In the genomic region with DNA sequence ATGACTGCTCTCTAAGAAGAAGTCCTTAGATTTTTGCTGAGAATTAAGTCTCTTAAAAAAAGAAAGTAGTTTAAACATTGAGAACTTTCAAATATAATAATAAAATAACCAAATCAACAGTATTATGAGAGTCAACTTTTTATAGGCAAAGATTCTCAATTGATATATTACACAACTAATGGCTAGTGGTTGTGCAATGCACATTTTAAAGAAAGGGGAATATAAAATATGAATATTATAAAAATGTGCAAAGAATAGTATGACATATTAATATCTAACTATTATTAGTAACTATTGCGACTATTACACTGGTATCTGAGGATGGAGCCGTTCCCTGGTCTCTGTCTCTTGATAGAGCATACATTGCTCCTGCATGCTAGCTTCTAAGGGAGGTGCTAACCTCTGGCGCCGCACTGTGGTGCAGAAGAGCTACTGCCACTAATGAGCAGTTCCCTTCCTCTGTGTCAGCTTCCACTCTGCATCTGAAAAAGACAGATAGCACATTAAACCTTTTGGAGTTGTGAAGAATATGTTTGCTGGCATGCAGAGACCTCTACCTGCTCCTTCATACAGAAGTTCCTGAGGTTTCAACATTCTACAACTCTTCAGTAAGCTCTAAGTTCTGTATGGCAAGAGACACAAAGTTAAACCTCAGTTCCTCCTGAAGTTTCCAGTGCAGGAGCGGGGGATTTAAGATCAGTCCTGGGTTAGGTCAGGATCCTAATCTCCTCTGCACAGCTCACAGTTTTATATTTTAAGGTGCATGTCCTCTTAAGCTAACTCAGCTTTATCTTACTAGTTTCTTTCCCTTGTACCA, we compare ENCODE assay signal across 8 cellular contexts. TPM values are rescaled to one million over a fixed set of nuclear protein-coding genes. Genes with fewer than 3 reads are reported as not detected.
A peak's percentile ranks its signal among the peaks of the same experiment; 100 is the strongest.
DNase-seq lines count a peak whose midpoint lies in the region; ATAC-seq, FAIRE-seq and TF ChIP-seq lines count a peak whose summit lies in the region.

No MANE protein-coding gene starts in this region.

- H3K4me1 ChIP-seq in keratinocyte (ENCODE audit: control insufficient read depth, extremely low read depth, insufficient read depth, low read length) = peaks cover 6% of the 10 kb centered on the region

- H2AFZ ChIP-seq in keratinocyte (ENCODE audit: control insufficient read depth, low read length) = no peak overlapping the region

- peak; percentile 73 for FAIRE-seq in keratinocyte (lab: Jason Lieb, UNC)

- TF ChIP-seq CTCF in keratinocyte (optimal IDR thresholded peaks at IDR 0.05 in 1 of 3, IDR thresholded peaks at IDR 0.05 in 1 of 3, conservative IDR thresholded peaks at IDR 0.05 in 1 of 3; ENCODE audit: extremely low read depth in 1 of 3, insufficient read depth in 2 of 3, low read length in 3 of 3) = peak; percentile 94 to 98 (median 95)

- no peaks in the 10 kb centered on the region for H3K9me1 ChIP-seq in keratinocyte (ENCODE audit: control insufficient read depth, extremely low read depth, insufficient read depth, low read length)

- H4K20me1 ChIP-seq in keratinocyte (ENCODE audit: control insufficient read depth, extremely low read depth, insufficient read depth, low read length) = no peaks in the 10 kb centered on the region

- H3K9me3 ChIP-seq in keratinocyte (ENCODE audit: control insufficient read depth, low read depth, low read length) = no peaks in the 10 kb centered on the region

- DNase-seq in NCI-H2029 (lab: John Stamatoyannopoulos, UW) (peak; percentile 49), NCI-H2029 treated with DMSO at 0.1 percent for 48 hours (lab: John Stamatoyannopoulos, UW) (no peak), Kasumi-1 (lab: John Stamatoyannopoulos, UW) (peak; percentile 83 to 85), SIG-M5 treated with dmso at 0.1 percent for 504 hours (lab: John Stamatoyannopoulos, UW; ENCODE audit: unreplicated experiment) (peak; percentile 69), brain pericyte (ENCODE audit: low read depth, low spot score) (peak; percentile 11), keratinocyte (ENCODE audit: low read depth, low spot score) (no peak)
- peak; percentile 40 to 42 for DNase-seq in stimulated activated CD4-positive, alpha-beta T cell treated with anti-CD3 and anti-CD28 coated beads, Interleukin-2, amount 100 ng/mL, for 48 hours

- dilution Hi-C loops in keratinocyte (cut with MboI; ENCODE audit: extremely low pct_ligation_motif_present, low sequenced_read_pairs) = no loop called here

- no peaks in the 10 kb centered on the region for H3K79me2 ChIP-seq in keratinocyte (ENCODE audit: control insufficient read depth, insufficient read depth, low read length)

- H3K4me3 ChIP-seq in keratinocyte (ENCODE audit: control insufficient read depth in 2 of 3, extremely low read depth in 1 of 3, insufficient read depth in 2 of 3, low read depth in 1 of 3, low read length in 3 of 3) = no peak overlapping the region

- ATAC-seq in GM21825 (IDR thresholded peaks at IDR 0.05; ENCODE audit: unreplicated experiment) = peak; percentile 81

- no peak overlapping the region for H3K27ac ChIP-seq in keratinocyte (ENCODE audit: control insufficient read depth, insufficient read depth, low read length)

- H3K9ac ChIP-seq in keratinocyte (ENCODE audit: control insufficient read depth, extremely low read depth, insufficient read depth, low read length) = no peak overlapping the region

- no peak overlapping the region for H3K4me2 ChIP-seq in keratinocyte (ENCODE audit: control insufficient read depth, extremely low read depth, insufficient read depth, low read depth, low read length)

- H3K36me3 ChIP-seq in keratinocyte (ENCODE audit: control insufficient read depth in 2 of 2, extremely low read depth in 1 of 2, insufficient read depth in 2 of 2, low read length in 2 of 2) = no peaks in the 10 kb centered on the region

- H3K27me3 ChIP-seq in keratinocyte (ENCODE audit: control insufficient read depth, extremely low read depth, insufficient read depth, low read length) = peaks cover 38% of the 10 kb centered on the region

RNA-seq across cellular contexts. Expression of a gene that starts 3.5 kb away (rescaled TPM):
- 0.05 to 0.13 TPM (median 0.09 TPM) in 3 replicates for polyA plus RNA-seq in keratinocyte
- polyA plus RNA-seq in keratinocyte (2011; ENCODE audit: low read depth) = 0.05 TPM
- polyA plus RNA-seq in keratinocyte (2011; cell fraction: cytosol; rRNA removed) = 0.01 and 0.04 TPM in 2 replicates
- polyA plus RNA-seq in keratinocyte (2011; cell fraction: nucleus; rRNA removed) = 0.23 and 0.39 TPM in 2 replicates
- polyA plus RNA-seq in keratinocyte (2012; ENCODE audit: low replicate concordance) = 0.05 TPM in 1 of 2 replicates, not detected in the other
- 0.10 TPM in 1 of 3 replicates, not detected in the others for polyA minus RNA-seq in keratinocyte
- polyA minus RNA-seq in keratinocyte (2011; cell fraction: cytosol; rRNA and poly(A)+ RNA removed) = not detected
- 0.21 and 1.2 TPM in 2 replicates for polyA minus RNA-seq in keratinocyte (2011; cell fraction: nucleus; rRNA and poly(A)+ RNA removed)

Comparison
In these comparisons a context has a peak if more than half of its experiments do, and no peak if none do; other contexts are left out.
1. DNase-seq: peak in NCI-H2029 (single experiment), Kasumi-1 (2 of 2), SIG-M5 treated with dmso at 0.1 percent for 504 hours (single experiment), brain pericyte (single experiment) and stimulated activated CD4-positive, alpha-beta T cell treated with anti-CD3 and anti-CD28 coated beads, Interleukin-2, amount 100 ng/mL, for 48 hours (2 of 2); none in NCI-H2029 treated with DMSO at 0.1 percent for 48 hours (single experiment) and keratinocyte (single experiment).